In genomic region chr4:40197879-40198689, GRCh38 we compare ENCODE assay signal across 1 cellular context.
TF ChIP-seq lines count a peak whose summit lies in the region.

No MANE protein-coding gene starts in this region.

TF ChIP-seq in IMR-90, 13 proteins besides CTCF, POLR2A, EP300 and RAD21 (continued from another document):
- TF ChIP-seq MAZ (IDR thresholded peaks at IDR 0.05; ENCODE audit: borderline replicate concordance, low read depth, low read length) (no peak), FOS (IDR thresholded peaks at IDR 0.05; ENCODE audit: low read depth, low read length) (no peak), ELK1 (IDR thresholded peaks at IDR 0.05; ENCODE audit: borderline replicate concordance, low read depth, low read length) (no peak), CHD1 (IDR thresholded peaks at IDR 0.05; ENCODE audit: low read depth, low read length) (no peak), RCOR1 (IDR thresholded peaks at IDR 0.05; ENCODE audit: insufficient replicate concordance, low read length) (no peak), RFX5 (IDR thresholded peaks at IDR 0.05; ENCODE audit: low read depth, low read length) (no peak), MXI1 (IDR thresholded peaks at IDR 0.05; ENCODE audit: borderline replicate concordance, low read depth, low read length) (no peak)
